In the genomic region with DNA sequence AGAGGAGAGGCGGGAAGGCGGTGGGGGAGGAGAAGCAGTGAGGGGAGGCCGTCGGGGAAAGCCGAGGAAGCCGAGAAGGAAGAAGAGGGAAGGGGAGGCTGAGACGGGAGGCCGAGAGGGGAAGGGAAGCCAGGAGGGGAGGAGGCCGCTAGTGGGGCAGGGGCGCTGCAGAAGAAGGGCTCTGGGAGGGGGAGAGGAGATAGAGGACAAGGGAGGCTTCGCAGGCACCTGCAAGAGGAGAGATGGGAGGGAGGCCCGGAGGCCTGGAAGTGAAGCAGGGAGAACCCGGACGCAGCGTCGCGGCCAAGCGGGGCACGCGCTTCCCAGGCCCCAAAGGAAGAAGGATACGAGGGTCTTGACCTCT, we compare ENCODE assay signal across 8 cellular contexts. TPM values are rescaled to one million over a fixed set of nuclear protein-coding genes. Genes with fewer than 3 reads are reported as not detected.
DNase-seq lines count a peak whose midpoint lies in the region; ATAC-seq and TF ChIP-seq lines count a peak whose summit lies in the region.

No MANE protein-coding gene starts in this region.

- intact Hi-C loops in vagina (cut with DNase I) = no loop called here

- peaks cover 21% of the 10 kb centered on the region for H3K27me3 Mint-ChIP-seq in stimulated activated naive CD8-positive, alpha-beta T cell treated with anti-CD3 and anti-CD28 coated beads, Interleukin-15, Interleukin-2, amounts not matched to agents 100 ng/mL and 50 ng/mL, for 24 hours
- H3K27me3 Mint-ChIP-seq in central memory CD8-positive, alpha-beta T cell = peaks cover 20% of the 10 kb centered on the region

- TF ChIP-seq POLR2A in vagina (IDR thresholded peaks at IDR 0.05) = no peak

- no peak for TF ChIP-seq CTCF in vagina (IDR thresholded peaks at IDR 0.05)

- H3K4me1 Mint-ChIP-seq in stimulated activated naive CD8-positive, alpha-beta T cell treated with anti-CD3 and anti-CD28 coated beads, Interleukin-15, Interleukin-2, amounts not matched to agents 100 ng/mL and 50 ng/mL, for 24 hours (ENCODE audit: low read depth) = peaks cover 40% of the 10 kb centered on the region
- H3K4me1 Mint-ChIP-seq in central memory CD8-positive, alpha-beta T cell = peaks cover 35% of the 10 kb centered on the region

- H3K27ac Mint-ChIP-seq in stimulated activated naive CD8-positive, alpha-beta T cell treated with anti-CD3 and anti-CD28 coated beads, Interleukin-15, Interleukin-2, amounts not matched to agents 100 ng/mL and 50 ng/mL, for 24 hours = peak overlapping the region; percentile 74
- peak overlapping the region; percentile 78 for H3K27ac Mint-ChIP-seq in central memory CD8-positive, alpha-beta T cell (ENCODE audit: low read depth)

- H3K4me3 ChIP-seq in vagina = peak overlapping the region; percentile 70 to 77

- H3K27ac ChIP-seq in vagina = peak overlapping the region; percentile 98

- H3K36me3 ChIP-seq in vagina = no peaks in the 10 kb centered on the region

- peaks cover 4% of the 10 kb centered on the region for H3K36me3 Mint-ChIP-seq in stimulated activated naive CD8-positive, alpha-beta T cell treated with anti-CD3 and anti-CD28 coated beads, Interleukin-15, Interleukin-2, amounts not matched to agents 100 ng/mL and 50 ng/mL, for 24 hours (ENCODE audit: low read depth)
- peaks cover 19% of the 10 kb centered on the region for H3K36me3 Mint-ChIP-seq in central memory CD8-positive, alpha-beta T cell (ENCODE audit: insufficient read depth)

- H3K4me3 Mint-ChIP-seq in stimulated activated naive CD8-positive, alpha-beta T cell treated with anti-CD3 and anti-CD28 coated beads, Interleukin-15, Interleukin-2, amounts not matched to agents 100 ng/mL and 50 ng/mL, for 24 hours = peak overlapping the region; percentile 85
- H3K4me3 Mint-ChIP-seq in central memory CD8-positive, alpha-beta T cell = peak overlapping the region; percentile 84

- no peak for ATAC-seq in stimulated activated naive CD8-positive, alpha-beta T cell treated with anti-CD3 and anti-CD28 coated beads, Interleukin-15, Interleukin-2, amounts not matched to agents 100 U/mL and 50 U/mL, for 24 hours
- no peak for ATAC-seq in central memory CD8-positive, alpha-beta T cell (replicated peaks; ENCODE audit: extremely low read depth, poor library complexity, severe bottlenecking)
- ATAC-seq in GM18909 (IDR thresholded peaks at IDR 0.05; ENCODE audit: poor library complexity, unreplicated experiment) = no peak

- H3K27me3 ChIP-seq in vagina = no peaks in the 10 kb centered on the region

- no peaks in the 10 kb centered on the region for H3K9me3 ChIP-seq in vagina

- DNase-seq in stimulated activated naive CD8-positive, alpha-beta T cell treated with anti-CD3 and anti-CD28 coated beads, Interleukin-15, Interleukin-2, amounts not matched to agents 100 U/mL and 50 U/mL, for 24 hours = no peak
- DNase-seq in NCI-H146 treated with DMSO at 0.1 percent for 48 hours (lab: John Stamatoyannopoulos, UW; ENCODE audit: unreplicated experiment) (peak; percentile 36), lung microvascular endothelial cell (ENCODE audit: low read depth in 2 of 2) (peak; percentile 29 to 60), vagina (ENCODE audit: extremely low spot score in 2 of 2) (no peak), 8988T (no peak)
- DNase-seq in central memory CD8-positive, alpha-beta T cell (ENCODE audit: low spot score in 2 of 2) = no peak

- H3K9me3 Mint-ChIP-seq in stimulated activated naive CD8-positive, alpha-beta T cell treated with anti-CD3 and anti-CD28 coated beads, Interleukin-15, Interleukin-2, amounts not matched to agents 100 ng/mL and 50 ng/mL, for 24 hours = no peaks in the 10 kb centered on the region
- no peaks in the 10 kb centered on the region for H3K9me3 Mint-ChIP-seq in central memory CD8-positive, alpha-beta T cell

- H3K4me1 ChIP-seq in vagina = peaks cover 37% of the 10 kb centered on the region

RNA-seq across cellular contexts. Expression of gene C17orf58, which starts 2.3 kb away (rescaled TPM):
- total RNA-seq in lung microvascular endothelial cell (20.9 and 32.7 TPM in 2 replicates), vagina (9.8 TPM)

RNA-seq across cellular contexts. Expression of gene KPNA2, which starts 41.6 kb away (rescaled TPM):
- total RNA-seq in lung microvascular endothelial cell = 47.4 and 70.4 TPM in 2 replicates
- total RNA-seq in vagina = 29.7 TPM

Comparison
In these comparisons a context has a peak if more than half of its experiments do, and no peak if none do; other contexts are left out.
1. DNase-seq: peak in NCI-H146 treated with DMSO at 0.1 percent for 48 hours (single experiment) and lung microvascular endothelial cell (2 of 2); none in stimulated activated naive CD8-positive, alpha-beta T cell treated with anti-CD3 and anti-CD28 coated beads, Interleukin-15, Interleukin-2, amounts not matched to agents 100 U/mL and 50 U/mL, for 24 hours (single experiment), central memory CD8-positive, alpha-beta T cell (0 of 2), vagina (0 of 2) and 8988T (single experiment).